15 cellular contexts compared by ENCODE assay signal in genomic region chr5:115389799-115390382, GRCh38.
DNase-seq lines count a peak whose midpoint lies in the region; ATAC-seq and TF ChIP-seq lines count a peak whose summit lies in the region.
"Had no signal": no experiment of that assay in that cellular context is flagged by ENCODE, and none has a peak within 500 bp of the region (broad histone marks: within the 10 kb centered on the region; RNA-seq: fewer than 3 reads in every experiment).

No MANE protein-coding gene starts in this region.

- H3K27me3 Mint-ChIP-seq in activated CD4-positive, alpha-beta T cell treated with anti-CD3 and anti-CD28 coated beads, Interleukin-2, amount 10 ng/mL, durations not matched to agents 7 days and 5 days: peaks cover 5% of the 10 kb centered on the region
- H3K27me3 Mint-ChIP-seq in stimulated activated memory B cell treated with anti-CD40 and anti-IgM and Interleukin-4, amounts not matched to agents 10 μg/mL and 1 μg/mL and 100 μg/mL, for 72 hours: no peaks in the 10 kb centered on the region
- no peaks in the 10 kb centered on the region for H3K27me3 Mint-ChIP-seq in activated T-cell treated with anti-CD3 and anti-CD28 coated beads, Interleukin-2, amount 50 U/mL, for 4 hours (ENCODE audit: low read depth)
- H3K27me3 Mint-ChIP-seq: activated T-helper 17 cell treated with anti-CD3 and anti-CD28 coated beads, Interleukin-2, amount 50 U/mL, for 72 hours had no signal

- CTCF ChIA-PET in activated CD4-positive, alpha-beta T cell treated with anti-CD3 and anti-CD28 coated beads, Interleukin-2, amount 10 ng/mL, durations not matched to agents 7 days and 5 days (lab: Charles Lee): interaction anchor here (0.9 kb wide), 1 partner anchor 16 kb away, joined by 3 read pairs; no protein-coding TSS in a partner anchor

- H3K79me2 ChIP-seq in MM.1S (ENCODE audit: low read length): no peaks in the 10 kb centered on the region

- no peak overlapping the region for H3K9ac ChIP-seq in MM.1S (ENCODE audit: low read length)

- no peaks in the 10 kb centered on the region for H3K27me3 ChIP-seq in MM.1S (replicated peaks; ENCODE audit: insufficient read depth, low read length)
- H3K27me3 ChIP-seq: cardiac muscle cell had no signal

- H3K36me3 ChIP-seq in MM.1S (replicated peaks; ENCODE audit: insufficient read depth, low read length): no peaks in the 10 kb centered on the region
- H3K36me3 ChIP-seq: cardiac muscle cell, neutrophil had no signal

- H3K4me2 ChIP-seq in MM.1S (ENCODE audit: low read depth, low read length): no peak overlapping the region
- H3K4me2 ChIP-seq: PC-9 had no signal

- H3K4me1 Mint-ChIP-seq in activated CD4-positive, alpha-beta T cell treated with anti-CD3 and anti-CD28 coated beads, Interleukin-2, amount 10 ng/mL, durations not matched to agents 7 days and 5 days: no peaks in the 10 kb centered on the region
- H3K4me1 Mint-ChIP-seq in stimulated activated memory B cell treated with anti-CD40 and anti-IgM and Interleukin-4, amounts not matched to agents 10 μg/mL and 1 μg/mL and 100 μg/mL, for 72 hours: no peaks in the 10 kb centered on the region
- H3K4me1 Mint-ChIP-seq in activated T-cell treated with anti-CD3 and anti-CD28 coated beads, Interleukin-2, amount 50 U/mL, for 4 hours (ENCODE audit: low read depth): no peaks in the 10 kb centered on the region
- H3K4me1 Mint-ChIP-seq: activated T-helper 17 cell treated with anti-CD3 and anti-CD28 coated beads, Interleukin-2, amount 50 U/mL, for 72 hours had no signal

- peak; percentile 12 for DNase-seq in activated CD4-positive, alpha-beta T cell treated with anti-CD3 and anti-CD28 coated beads for 48 hours
- DNase-seq in activated CD4-positive, alpha-beta T cell treated with anti-CD3 and anti-CD28 coated beads, Interleukin-2, amount 10 ng/mL, durations not matched to agents 7 days and 5 days: no peak
- DNase-seq in MM.1S: no peak
- DNase-seq in activated CD8-positive, alpha-beta memory T cell treated with anti-CD3 and anti-CD28 coated beads, Interleukin-2, amount 50 U/mL, for 4 hours: no peak
- DNase-seq in activated T-cell treated with anti-CD3 and anti-CD28 coated beads, Interleukin-2, amount 50 U/mL, for 4 hours: no peak
- DNase-seq: kidney; NCI-H2081 treated with DMSO at 0.1 percent for 48 hours; PC-9; stimulated activated naive CD4-positive, alpha-beta T cell had no signal

- H3F3A ChIP-seq in MM.1S (ENCODE audit: insufficient read depth, low read length): no peaks in the 10 kb centered on the region

- H3K36me3 Mint-ChIP-seq in activated CD4-positive, alpha-beta T cell treated with anti-CD3 and anti-CD28 coated beads, Interleukin-2, amount 10 ng/mL, durations not matched to agents 7 days and 5 days (ENCODE audit: low read depth): no peaks in the 10 kb centered on the region
- H3K36me3 Mint-ChIP-seq in stimulated activated memory B cell treated with anti-CD40 and anti-IgM and Interleukin-4, amounts not matched to agents 10 μg/mL and 1 μg/mL and 100 μg/mL, for 72 hours: no peaks in the 10 kb centered on the region
- H3K36me3 Mint-ChIP-seq in activated T-cell treated with anti-CD3 and anti-CD28 coated beads, Interleukin-2, amount 50 U/mL, for 4 hours (ENCODE audit: insufficient read depth): no peaks in the 10 kb centered on the region

- no peak overlapping the region for H3K4me3 ChIP-seq in MM.1S (ENCODE audit: low read length)
- H3K4me3 ChIP-seq: cardiac muscle cell, PC-9 had no signal

- no peaks in the 10 kb centered on the region for H3K9me3 ChIP-seq in MM.1S (replicated peaks; ENCODE audit: insufficient read depth, low read length)
- H3K9me3 ChIP-seq: neutrophil had no signal

- no peak overlapping the region for H3K4me3 Mint-ChIP-seq in activated CD4-positive, alpha-beta T cell treated with anti-CD3 and anti-CD28 coated beads, Interleukin-2, amount 10 ng/mL, durations not matched to agents 7 days and 5 days
- no peak overlapping the region for H3K4me3 Mint-ChIP-seq in stimulated activated memory B cell treated with anti-CD40 and anti-IgM and Interleukin-4, amounts not matched to agents 10 μg/mL and 1 μg/mL and 100 μg/mL, for 72 hours
- no peak overlapping the region for H3K4me3 Mint-ChIP-seq in activated T-cell treated with anti-CD3 and anti-CD28 coated beads, Interleukin-2, amount 50 U/mL, for 4 hours
- H3K4me3 Mint-ChIP-seq: activated T-helper 17 cell treated with anti-CD3 and anti-CD28 coated beads, Interleukin-2, amount 50 U/mL, for 72 hours had no signal

- ATAC-seq in esophagus mucosa (peak; percentile 56), HG02970 (IDR thresholded peaks at IDR 0.05; ENCODE audit: low FRiP score, unreplicated experiment) (no peak)
- peak; percentile 55 for ATAC-seq in stimulated activated memory B cell treated with anti-CD40 and anti-IgM and Interleukin-4, amounts not matched to agents 10 μg/mL and 1 μg/mL and 100 μg/mL, for 72 hours
- no peak for ATAC-seq in activated T-cell treated with anti-CD3 and anti-CD28 coated beads, Interleukin-2, amount 50 U/mL, for 4 hours
- ATAC-seq: activated T-helper 17 cell treated with anti-CD3 and anti-CD28 coated beads, Interleukin-2, amount 50 U/mL, for 72 hours had no signal

- H3K27ac Mint-ChIP-seq in activated CD4-positive, alpha-beta T cell treated with anti-CD3 and anti-CD28 coated beads, Interleukin-2, amount 10 ng/mL, durations not matched to agents 7 days and 5 days: no peak overlapping the region
- no peak overlapping the region for H3K27ac Mint-ChIP-seq in stimulated activated memory B cell treated with anti-CD40 and anti-IgM and Interleukin-4, amounts not matched to agents 10 μg/mL and 1 μg/mL and 100 μg/mL, for 72 hours
- H3K27ac Mint-ChIP-seq: activated T-helper 17 cell treated with anti-CD3 and anti-CD28 coated beads, Interleukin-2, amount 50 U/mL, for 72 hours had no signal

- H2AFZ ChIP-seq in MM.1S (ENCODE audit: low read length): no peak overlapping the region
- H2AFZ ChIP-seq: PC-9 had no signal

- POLR2A ChIA-PET in activated CD4-positive, alpha-beta T cell treated with anti-CD3 and anti-CD28 coated beads, Interleukin-2, amount 10 ng/mL, durations not matched to agents 7 days and 5 days (lab: Charles Lee): no interaction called here

- H3K4me1 ChIP-seq in MM.1S (ENCODE audit: low read length): peaks cover 10% of the 10 kb centered on the region

- H3K27ac ChIP-seq in MM.1S (ENCODE audit: low read length): no peak overlapping the region
- H3K27ac ChIP-seq: neutrophil, PC-9 had no signal

- peak; percentile 8; the same call in 1 of the 2 replicates for TF ChIP-seq CTCF in MM.1S (IDR thresholded peaks at IDR 0.05; ENCODE audit: low read length)

- H3K9me2 ChIP-seq in MM.1S (replicated peaks; ENCODE audit: insufficient read depth, low read length): no peaks in the 10 kb centered on the region

- H4K20me1 ChIP-seq in MM.1S (ENCODE audit: insufficient read depth, low read length): no peaks in the 10 kb centered on the region

- no peaks in the 10 kb centered on the region for H3K9me3 Mint-ChIP-seq in activated CD4-positive, alpha-beta T cell treated with anti-CD3 and anti-CD28 coated beads, Interleukin-2, amount 10 ng/mL, durations not matched to agents 7 days and 5 days
- H3K9me3 Mint-ChIP-seq in stimulated activated memory B cell treated with anti-CD40 and anti-IgM and Interleukin-4, amounts not matched to agents 10 μg/mL and 1 μg/mL and 100 μg/mL, for 72 hours: no peaks in the 10 kb centered on the region
- H3K9me3 Mint-ChIP-seq in activated T-cell treated with anti-CD3 and anti-CD28 coated beads, Interleukin-2, amount 50 U/mL, for 4 hours: no peaks in the 10 kb centered on the region
- H3K9me3 Mint-ChIP-seq: activated T-helper 17 cell treated with anti-CD3 and anti-CD28 coated beads, Interleukin-2, amount 50 U/mL, for 72 hours had no signal

Comparison
In these comparisons a context has a peak if more than half of its experiments do, and no peak if none do; other contexts are left out.
1. ATAC-seq: peak in esophagus mucosa (single experiment) and stimulated activated memory B cell treated with anti-CD40 and anti-IgM and Interleukin-4, amounts not matched to agents 10 μg/mL and 1 μg/mL and 100 μg/mL, for 72 hours (single experiment); none in activated T-cell treated with anti-CD3 and anti-CD28 coated beads, Interleukin-2, amount 50 U/mL, for 4 hours (0 of 2) and HG02970 (single experiment).